1 cellular context compared by ENCODE assay signal in genomic region chr1:156386949-156387898, GRCh38.
TF ChIP-seq lines count a peak whose summit lies in the region.

No MANE protein-coding gene starts in this region.

TF ChIP-seq in SK-N-SH, 30 proteins besides CTCF, POLR2A, EP300 and RAD21:
- TF ChIP-seq SIN3A (IDR thresholded peaks at IDR 0.05; ENCODE audit: borderline replicate concordance, low read depth, low read length) = no peak
- TF ChIP-seq, protein P1, sequence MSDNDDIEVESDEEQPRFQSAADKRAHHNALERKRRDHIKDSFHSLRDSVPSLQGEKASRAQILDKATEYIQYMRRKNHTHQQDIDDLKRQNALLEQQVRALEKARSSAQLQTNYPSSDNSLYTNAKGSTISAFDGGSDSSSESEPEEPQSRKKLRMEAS (IDR thresholded peaks at IDR 0.05; ENCODE audit: low read depth) = no peak
- no peak for TF ChIP-seq JUND (IDR thresholded peaks at IDR 0.05)
- no peak for TF ChIP-seq TAF1 (IDR thresholded peaks at IDR 0.05; ENCODE audit: borderline replicate concordance, low read depth, low read length)
- TF ChIP-seq MEF2A (IDR thresholded peaks at IDR 0.05; ENCODE audit: borderline replicate concordance, low read depth) = no peak
- TF ChIP-seq FOSL2 (IDR thresholded peaks at IDR 0.05; ENCODE audit: borderline replicate concordance, low read depth) = no peak
- TF ChIP-seq FOXJ3 (CRISPR knock-in tag; IDR thresholded peaks at IDR 0.05) = no peak
- no peak for TF ChIP-seq ELF1 (IDR thresholded peaks at IDR 0.05)
- no peak for TF ChIP-seq NRF1 (IDR thresholded peaks at IDR 0.05; ENCODE audit: low read depth, low read length)
- TF ChIP-seq ZBTB33 (IDR thresholded peaks at IDR 0.05; ENCODE audit: borderline replicate concordance, low read depth) = no peak
- no peak for TF ChIP-seq SMC3 (IDR thresholded peaks at IDR 0.05; ENCODE audit: low read depth, low read length)
- no peak for TF ChIP-seq FOXM1 (IDR thresholded peaks at IDR 0.05; ENCODE audit: low read depth)
- TF ChIP-seq TCF12 (IDR thresholded peaks at IDR 0.05) = no peak
- no peak for TF ChIP-seq RCOR1 (IDR thresholded peaks at IDR 0.05; ENCODE audit: low read length)
- TF ChIP-seq NFIC (IDR thresholded peaks at IDR 0.05; ENCODE audit: borderline replicate concordance) = no peak
- TF ChIP-seq, protein P2, sequence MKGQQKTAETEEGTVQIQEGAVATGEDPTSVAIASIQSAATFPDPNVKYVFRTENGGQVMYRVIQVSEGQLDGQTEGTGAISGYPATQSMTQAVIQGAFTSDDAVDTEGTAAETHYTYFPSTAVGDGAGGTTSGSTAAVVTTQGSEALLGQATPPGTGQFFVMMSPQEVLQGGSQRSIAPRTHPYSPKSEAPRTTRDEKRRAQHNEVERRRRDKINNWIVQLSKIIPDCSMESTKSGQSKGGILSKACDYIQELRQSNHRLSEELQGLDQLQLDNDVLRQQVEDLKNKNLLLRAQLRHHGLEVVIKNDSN (IDR thresholded peaks at IDR 0.05; ENCODE audit: borderline replicate concordance, low read depth) = no peak
- TF ChIP-seq TEAD4 (IDR thresholded peaks at IDR 0.05; ENCODE audit: borderline replicate concordance, insufficient read depth) = no peak
- no peak for TF ChIP-seq REST (IDR thresholded peaks at IDR 0.05; ENCODE audit: low read depth, low read length)
- TF ChIP-seq, protein P3, sequence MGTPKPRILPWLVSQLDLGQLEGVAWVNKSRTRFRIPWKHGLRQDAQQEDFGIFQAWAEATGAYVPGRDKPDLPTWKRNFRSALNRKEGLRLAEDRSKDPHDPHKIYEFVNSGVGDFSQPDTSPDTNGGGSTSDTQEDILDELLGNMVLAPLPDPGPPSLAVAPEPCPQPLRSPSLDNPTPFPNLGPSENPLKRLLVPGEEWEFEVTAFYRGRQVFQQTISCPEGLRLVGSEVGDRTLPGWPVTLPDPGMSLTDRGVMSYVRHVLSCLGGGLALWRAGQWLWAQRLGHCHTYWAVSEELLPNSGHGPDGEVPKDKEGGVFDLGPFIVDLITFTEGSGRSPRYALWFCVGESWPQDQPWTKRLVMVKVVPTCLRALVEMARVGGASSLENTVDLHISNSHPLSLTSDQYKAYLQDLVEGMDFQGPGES (IDR thresholded peaks at IDR 0.05; ENCODE audit: low read depth, low read length) = no peak
